In genomic region chr18:26474542-26474941, GRCh38 we compare ENCODE assay signal across 11 cellular contexts.
"Had no signal": no experiment of that assay in that cellular context is flagged by ENCODE, and none has a peak within 500 bp of the region (broad histone marks: within the 10 kb centered on the region; RNA-seq: fewer than 3 reads in every experiment).

No MANE protein-coding gene starts in this region.

- H3K36me3 ChIP-seq: HAP-1 had no signal

- H3K4me3 ChIP-seq: GM23248, GM23338, HAP-1 had no signal

- H3K4me2 ChIP-seq: GM23338 had no signal

- ATAC-seq: GM23338, HCT116 had no signal

- H3K9me3 ChIP-seq: HAP-1 had no signal

- DNase-seq: GM23248, GOT3, H7, H9, HCEC 1CT, HFFc6 had no signal

- H3K27ac ChIP-seq: GM23248 had no signal

- FAIRE-seq: H1, H54 had no signal
